Comparison of ENCODE assay signal across 11 cellular contexts in genomic region chr4:89216422-89216821, GRCh38.
"Had no signal": no experiment of that assay in that cellular context is flagged by ENCODE, and none has a peak within 500 bp of the region (broad histone marks: within the 10 kb centered on the region; RNA-seq: fewer than 3 reads in every experiment).

No MANE protein-coding gene starts in this region.

- H3K9me3 Mint-ChIP-seq: GM23338, H9, HFFc6 had no signal

- H3K9me3 ChIP-seq: HAP-1 had no signal

- H3K4me3 Mint-ChIP-seq: GM23338, H9, HFFc6 had no signal

- H3K4me3 ChIP-seq: GM23248, GM23338, HAP-1 had no signal

- H3K4me2 ChIP-seq: GM23338 had no signal

- H3K27ac Mint-ChIP-seq: GM23338, H9, HFFc6 had no signal

- H2AFZ ChIP-seq: GM23248 had no signal

- ATAC-seq: GM23338, HCT116 had no signal

- FAIRE-seq: H1, H54 had no signal

- H3K27ac ChIP-seq: GM23248 had no signal

- H3K9ac ChIP-seq: GM23248 had no signal

- DNase-seq: GM23248, GOT3, H7, H9, HCEC 1CT, HFFc6 had no signal

- H3K36me3 ChIP-seq: HAP-1 had no signal
